9 cellular contexts compared by ENCODE assay signal in genomic region chr12:26878661-26879119, GRCh38. TPM values are rescaled to one million over a fixed set of nuclear protein-coding genes. Genes with fewer than 3 reads are reported as not detected.
DNase-seq lines count a peak whose midpoint lies in the region; ATAC-seq, FAIRE-seq and TF ChIP-seq lines count a peak whose summit lies in the region.
"Had no signal": no experiment of that assay in that cellular context is flagged by ENCODE, and none has a peak within 500 bp of the region (broad histone marks: within the 10 kb centered on the region; RNA-seq: fewer than 3 reads in every experiment).

No MANE protein-coding gene starts in this region.

- FAIRE-seq in D721Med (lab: Jason Lieb, UNC) = no peak

- H3K9me2 ChIP-seq in MM.1S (replicated peaks; ENCODE audit: insufficient read depth, low read length) = no peaks in the 10 kb centered on the region

- no peaks in the 10 kb centered on the region for H3F3A ChIP-seq in MM.1S (ENCODE audit: insufficient read depth, low read length)

- H3K79me2 ChIP-seq in MM.1S (ENCODE audit: low read length) = no peaks in the 10 kb centered on the region

- peak overlapping the region; percentile 17; the same call in 1 of the 2 replicates for H3K4me2 ChIP-seq in MM.1S (ENCODE audit: low read depth, low read length)
- H3K4me2 ChIP-seq: KMS-11 had no signal

- no peaks in the 10 kb centered on the region for H3K27me3 ChIP-seq in MM.1S (replicated peaks; ENCODE audit: insufficient read depth, low read length)
- no peaks in the 10 kb centered on the region for H3K27me3 ChIP-seq in lower lobe of right lung (ENCODE audit: low read depth)

- H3K4me3 ChIP-seq in MM.1S (ENCODE audit: low read length) (no peak overlapping the region), lower lobe of right lung (no peak overlapping the region)

- H3K27ac ChIP-seq in MM.1S (ENCODE audit: low read length) (peak overlapping the region; percentile 40; the same call in 1 of the 2 replicates), lower lobe of right lung (no peak overlapping the region)
- H3K27ac ChIP-seq: KMS-11 had no signal

- H3K4me1 ChIP-seq in MM.1S (ENCODE audit: low read length) (peaks cover 22% of the 10 kb centered on the region), lower lobe of right lung (peaks cover 12% of the 10 kb centered on the region)

- TF ChIP-seq CTCF in MM.1S (IDR thresholded peaks at IDR 0.05; ENCODE audit: low read length) = no peak
- TF ChIP-seq CTCF in lower lobe of right lung (IDR thresholded peaks at IDR 0.05) = no peak
- TF ChIP-seq CTCF in D721Med (IDR thresholded peaks at IDR 0.05; ENCODE audit: insufficient read depth, missing control alignments) = no peak

- peak overlapping the region; percentile 8; the same call in 1 of the 2 replicates for H2AFZ ChIP-seq in MM.1S (ENCODE audit: low read length)

- peak; percentile 77 for DNase-seq in MM.1S
- peak in 42 of 58 donors; percentile 1 to 68 (median 12) for DNase-seq in anterior cingulate cortex (lab: John Stamatoyannopoulos, UW)
- peak; percentile 61 for DNase-seq in lower lobe of right lung
- DNase-seq in D721Med (ENCODE audit: insufficient read length, low spot score) = no peak

- no peaks in the 10 kb centered on the region for H3K36me3 ChIP-seq in MM.1S (replicated peaks; ENCODE audit: insufficient read depth, low read length)
- no peaks in the 10 kb centered on the region for H3K36me3 ChIP-seq in lower lobe of right lung

- ATAC-seq in GM19463 (IDR thresholded peaks at IDR 0.05; ENCODE audit: unreplicated experiment) (peak; percentile 57), lower lobe of right lung (peak; percentile 71 to 81), HG02870 (IDR thresholded peaks at IDR 0.05; ENCODE audit: unreplicated experiment) (no peak), GM21717 (IDR thresholded peaks at IDR 0.05; ENCODE audit: unreplicated experiment) (no peak), HG03039 (IDR thresholded peaks at IDR 0.05; ENCODE audit: unreplicated experiment) (no peak)

- H3K9me3 ChIP-seq in MM.1S (replicated peaks; ENCODE audit: insufficient read depth, low read length) (no peaks in the 10 kb centered on the region), lower lobe of right lung (no peaks in the 10 kb centered on the region)

- H4K20me1 ChIP-seq in MM.1S (ENCODE audit: insufficient read depth, low read length) = no peaks in the 10 kb centered on the region

- intact Hi-C loops in lower lobe of right lung (cut with DNase I) = no loop called here

- H3K9ac ChIP-seq in MM.1S (ENCODE audit: low read length) = peak overlapping the region; percentile 19; the same call in 1 of the 2 replicates
- H3K9ac ChIP-seq: KMS-11 had no signal

RNA-seq across cellular contexts. Expression of gene ITPR2, which starts 45.7 kb away (rescaled TPM):
- 64.0 TPM for total RNA-seq in lower lobe of right lung

RNA-seq across cellular contexts. Expression of gene INTS13, which starts 59.1 kb away (rescaled TPM):
- total RNA-seq in lower lobe of right lung = 14.1 TPM

RNA-seq across cellular contexts. Expression of gene FGFR1OP2, which starts 59.6 kb away (rescaled TPM):
- 55.2 TPM for total RNA-seq in lower lobe of right lung

Comparison
In these comparisons a context has a peak if more than half of its experiments do, and no peak if none do; other contexts are left out.
1. ATAC-seq: peak in GM19463 (single experiment) and lower lobe of right lung (2 of 2); none in HG02870 (single experiment), GM21717 (single experiment) and HG03039 (single experiment).